In genomic region chr19:1035998-1036621, GRCh38 we compare ENCODE assay signal across 20 cellular contexts. TPM values are rescaled to one million over a fixed set of nuclear protein-coding genes. Genes with fewer than 3 reads are reported as not detected.
DNase-seq lines count a peak whose midpoint lies in the region; ATAC-seq, FAIRE-seq and TF ChIP-seq lines count a peak whose summit lies in the region.
"Had no signal": no experiment of that assay in that cellular context is flagged by ENCODE, and none has a peak within 500 bp of the region (broad histone marks: within the 10 kb centered on the region; RNA-seq: fewer than 3 reads in every experiment).

No MANE protein-coding gene starts in this region.

- no peaks in the 10 kb centered on the region for H3K27me3 ChIP-seq in CD4-positive, alpha-beta T cell (ENCODE audit: control insufficient read depth, insufficient read depth, low read length)
- no peaks in the 10 kb centered on the region for H3K27me3 ChIP-seq in HepG2 (ENCODE audit: control insufficient read depth in 1 of 2, insufficient read depth in 2 of 2, low read length in 2 of 2)
- H3K27me3 ChIP-seq: esophagus squamous epithelium, pancreas had no signal

- H3K9me3 ChIP-seq in CD4-positive, alpha-beta T cell (ENCODE audit: control insufficient read depth, low read length) = no peaks in the 10 kb centered on the region
- H3K9me3 ChIP-seq in HepG2 (ENCODE audit: low read length) = no peaks in the 10 kb centered on the region
- H3K9me3 ChIP-seq: esophagus squamous epithelium, pancreas had no signal

- no TSS peak for BruUV-seq in HepG2 (replicated peaks; lab: Mats Ljungman, UMichigan)

- H3K4me1 Mint-ChIP-seq in CD4-positive, alpha-beta T cell (ENCODE audit: low read depth) = peaks cover 63% of the 10 kb centered on the region
- peaks cover 46% of the 10 kb centered on the region for H3K4me1 Mint-ChIP-seq in T-helper 2 cell treated with Interferon-gamma antibody and Interleukin-4, amounts not matched to agents 5 μg/mL and 100 μg/mL, for 36 hours (ENCODE audit: low read depth)

- ATAC-seq in CD4-positive, alpha-beta T cell (ENCODE audit: poor library complexity) = no peak
- no peak for ATAC-seq in HepG2
- no peak for ATAC-seq in HG03139 (IDR thresholded peaks at IDR 0.05; ENCODE audit: unreplicated experiment)
- ATAC-seq: pancreas had no signal

- H3K9ac ChIP-seq in HepG2 (ENCODE audit: insufficient read depth, low read depth, low read length) = no peak overlapping the region

- H3K36me3 Mint-ChIP-seq in CD4-positive, alpha-beta T cell (ENCODE audit: low read depth) = peaks cover 77% of the 10 kb centered on the region
- H3K36me3 Mint-ChIP-seq in T-helper 2 cell treated with Interferon-gamma antibody and Interleukin-4, amounts not matched to agents 5 μg/mL and 100 μg/mL, for 36 hours (ENCODE audit: low read depth) = peaks cover 60% of the 10 kb centered on the region

- DNase-seq in CD4-positive, alpha-beta T cell = peak in 1 of 10 experiments; percentile 34
- DNase-seq in GM10266 (ENCODE audit: extremely low spot score) = no peak
- no peak for DNase-seq in T-helper 2 cell treated with Interferon-gamma antibody and Interleukin-4, amounts not matched to agents 5 μg/mL and 100 μg/mL, for 36 hours (ENCODE audit: low spot score)
- DNase-seq in HepG2 (ENCODE audit: low spot score) = no peak
- no peak for DNase-seq in NCI-H2081 treated with DMSO at 0.1 percent for 48 hours (lab: John Stamatoyannopoulos, UW)
- no peak for DNase-seq in T-helper 9 cell
- no peak for DNase-seq in frontal cortex (ENCODE audit: low spot score in 2 of 2)
- DNase-seq: activated CD4-positive, alpha-beta T cell treated with anti-CD3 and anti-CD28 coated beads, Interleukin-2, amount 50 U/mL, for 1 hour; activated naive CD4-positive, alpha-beta T cell treated with Interleukin-2 at 50 U/mL for 16 hours; Calu3; central memory CD4-positive, alpha-beta T cell; esophagus squamous epithelium; hypothalamus; NCI-H2171 treated with DMSO at 0.1 percent for 48 hours; SW 1271 had no signal

- POLR2A ChIA-PET in CD4-positive, alpha-beta T cell (lab: Charles Lee) = interaction anchor here (0.8 to 9.0 kb wide), 7 partner anchors 8 to 233 kb away, joined by 3 to 203 read pairs (median 90); partner anchors contain the start of genes ARHGAP45, CIRBP, CNN2 and RNU6-2
- POLR2A ChIA-PET in HepG2 (lab: Yijun Ruan, JAX) = no interaction called here

- H4K20me1 ChIP-seq in HepG2 (ENCODE audit: insufficient read depth, low read length) = no peaks in the 10 kb centered on the region

- H3K4me3 ChIP-seq in HepG2 (replicated peaks in 1 of 3; ENCODE audit: insufficient read depth in 1 of 3, low read depth in 2 of 3, low read length in 3 of 3) = no peak overlapping the region
- H3K4me3 ChIP-seq: esophagus squamous epithelium, pancreas had no signal

- no peaks in the 10 kb centered on the region for H3K27me3 Mint-ChIP-seq in CD4-positive, alpha-beta T cell
- no peaks in the 10 kb centered on the region for H3K27me3 Mint-ChIP-seq in T-helper 2 cell treated with Interferon-gamma antibody and Interleukin-4, amounts not matched to agents 5 μg/mL and 100 μg/mL, for 36 hours (ENCODE audit: low read depth)

- H3K9me3 Mint-ChIP-seq in CD4-positive, alpha-beta T cell = no peaks in the 10 kb centered on the region
- H3K9me3 Mint-ChIP-seq in T-helper 2 cell treated with Interferon-gamma antibody and Interleukin-4, amounts not matched to agents 5 μg/mL and 100 μg/mL, for 36 hours = no peaks in the 10 kb centered on the region

- peak overlapping the region; percentile 50 for H3K4me3 Mint-ChIP-seq in CD4-positive, alpha-beta T cell
- H3K4me3 Mint-ChIP-seq in T-helper 2 cell treated with Interferon-gamma antibody and Interleukin-4, amounts not matched to agents 5 μg/mL and 100 μg/mL, for 36 hours = no peak overlapping the region

- TF ChIP-seq CTCF in CD4-positive, alpha-beta T cell (IDR thresholded peaks at IDR 0.05) = no peak
- TF ChIP-seq CTCF in GM10266 (IDR thresholded peaks at IDR 0.05; ENCODE audit: control insufficient read depth, insufficient read depth, low read depth, missing control alignments) (peak; percentile 2), HepG2 (CRISPR knock-in tag; IDR thresholded peaks at IDR 0.05) (peak; percentile 48)

- H3K36me3 ChIP-seq in HepG2 (replicated peaks in 1 of 2; ENCODE audit: control insufficient read depth in 1 of 2, insufficient read depth in 2 of 2, low read length in 2 of 2) = peaks cover 10 to 34% of the 10 kb centered on the region in 2 experiments

- H3K4me2 ChIP-seq in HepG2 (ENCODE audit: low read depth, low read length) = no peak overlapping the region

- peak overlapping the region; percentile 92 for H3K27ac Mint-ChIP-seq in CD4-positive, alpha-beta T cell
- H3K27ac Mint-ChIP-seq in T-helper 2 cell treated with Interferon-gamma antibody and Interleukin-4, amounts not matched to agents 5 μg/mL and 100 μg/mL, for 36 hours = peak overlapping the region; percentile 78

- WGBS in HepG2 (ENCODE audit: low lambda C conversion rate) = 93% methylated on average over 21 of the region's 29 CpGs

- H3K27ac ChIP-seq in CD4-positive, alpha-beta T cell (ENCODE audit: low read depth, low read length) = peak overlapping the region; percentile 21
- H3K27ac ChIP-seq in HepG2 (ENCODE audit: extremely low read length, insufficient read depth, low read length) = no peak overlapping the region
- H3K27ac ChIP-seq: pancreas had no signal

- TF ChIP-seq EP300 in HepG2 (IDR thresholded peaks at IDR 0.05; ENCODE audit: low read depth in 2 of 2, low read length in 2 of 2) (no peak), HepG2 (CRISPR knock-in tag; IDR thresholded peaks at IDR 0.05; ENCODE audit: borderline replicate concordance) (no peak)

- no peaks in the 10 kb centered on the region for H3K79me2 ChIP-seq in HepG2 (ENCODE audit: insufficient read depth, low read length)

- CTCF ChIA-PET in CD4-positive, alpha-beta T cell (lab: Charles Lee) = interaction anchor here (1.0 kb wide), 1 partner anchor 15 kb away, joined by 5 read pairs; the partner anchor contains the start of gene RNU6-2
- CTCF ChIA-PET in HepG2 (lab: Yijun Ruan, JAX; ENCODE audit: low intra/inter-chr PET ratio, low total read pairs) = no interaction called here

- no peak overlapping the region for H2AFZ ChIP-seq in HepG2 (ENCODE audit: low read length)

- peak in 1 of 2 experiments; percentile 29; a peak in 1 of 4 replicates for TF ChIP-seq POLR2A in HepG2 (IDR thresholded peaks at IDR 0.05; ENCODE audit: insufficient read depth in 1 of 2, low read depth in 2 of 2, low read length in 2 of 2)

- intact Hi-C loops in CD4-positive, alpha-beta T cell (cut with DNase I, micrococcal nuclease) = no loop called here
- intact Hi-C loops in HepG2 (cut with micrococcal nuclease; ENCODE audit: unreplicated experiment) = no loop called here

- no peak for TF ChIP-seq RAD21 in HepG2 (CRISPR knock-in tag; IDR thresholded peaks at IDR 0.05)

- in situ Hi-C loops in HepG2 (cut with HindIII; ENCODE audit: extremely low pct_ligation_motif_present, low pct_unique_long_range_greater_than_20kb) = no loop called here

- peaks cover 17% of the 10 kb centered on the region for H3K4me1 ChIP-seq in HepG2 (ENCODE audit: insufficient read depth, low read length)

- FAIRE-seq in HepG2 (lab: Jason Lieb, UNC) = no peak
- FAIRE-seq in frontal cortex (lab: Jason Lieb, UNC) = no peak
- FAIRE-seq: pancreas had no signal

RNA-seq across cellular contexts. Expression of gene ABCA7, which starts 3.8 kb away (rescaled TPM):
- total RNA-seq in CD4-positive, alpha-beta T cell = 100 to 1,000 TPM; 114 to 118 TPM
- total RNA-seq in HepG2 (2016; rRNA removed; fragmentation: Illumina TruSeq; extraction: Trizol) = 1.3 and 4.4 TPM in 2 replicates
- 3.4 and 3.5 TPM in 2 replicates for total RNA-seq in HepG2 (2016; cell fraction: cytosol; rRNA removed; fragmentation: Illumina TruSeq; extraction: Trizol; ENCODE audit: low read depth)
- 2.5 and 6.4 TPM in 2 replicates for total RNA-seq in HepG2 (2016; cell fraction: insoluble cytoplasmic fraction; rRNA removed; fragmentation: Illumina TruSeq; extraction: Trizol)
- total RNA-seq in HepG2 (2016; cell fraction: membrane; rRNA removed; fragmentation: Illumina TruSeq; extraction: Trizol) = 1.7 and 2.0 TPM in 2 replicates
- total RNA-seq in HepG2 (2016; cell fraction: nucleus; rRNA removed; fragmentation: Illumina TruSeq; extraction: Trizol) = 7.8 and 9.7 TPM in 2 replicates
- polyA plus RNA-seq in HepG2 (2011; rRNA removed) = 32.4 and 41.2 TPM in 2 replicates
- 27.7 and 35.9 TPM in 2 replicates for polyA plus RNA-seq in HepG2 (2011; cell fraction: cytosol; rRNA removed)
- 316 and 410 TPM in 2 replicates for polyA plus RNA-seq in HepG2 (2011; cell fraction: nucleus; rRNA removed)
- 29.1 and 29.7 TPM in 2 replicates for polyA plus RNA-seq in HepG2 (2012)
- polyA plus RNA-seq in HepG2 (2016; cell fraction: cytosol; fragmentation: Illumina TruSeq; extraction: Trizol; ENCODE audit: low read depth) = 0.23 and 0.72 TPM in 2 replicates
- polyA plus RNA-seq in HepG2 (2016; cell fraction: insoluble cytoplasmic fraction; fragmentation: Illumina TruSeq; extraction: Trizol; ENCODE audit: low read depth) = 1.6 and 2.2 TPM in 2 replicates
- polyA plus RNA-seq in HepG2 (2016; cell fraction: membrane; fragmentation: Illumina TruSeq; extraction: Trizol; ENCODE audit: low read depth) = 0.54 and 0.71 TPM in 2 replicates
- polyA plus RNA-seq in HepG2 (2016; cell fraction: nucleus; fragmentation: Illumina TruSeq; extraction: Trizol; ENCODE audit: insufficient read depth, low read depth) = 25.9 and 28.7 TPM in 2 replicates
- 20.1 and 68.5 TPM in 2 replicates for polyA minus RNA-seq in HepG2 (2011; rRNA and poly(A)+ RNA removed; ENCODE audit: low replicate concordance)
- 20.8 and 23.1 TPM in 2 replicates for polyA minus RNA-seq in HepG2 (2011; cell fraction: cytosol; rRNA and poly(A)+ RNA removed)
- polyA minus RNA-seq in HepG2 (2011; cell fraction: nucleus; rRNA and poly(A)+ RNA removed) = 41.6 and 44.5 TPM in 2 replicates
- 2.0 TPM for total RNA-seq in frontal cortex

RNA-seq across cellular contexts. Expression of gene CNN2, which starts 9.7 kb away (rescaled TPM):
- 100 to 1,000 TPM; 307 to 318 TPM for total RNA-seq in CD4-positive, alpha-beta T cell
- 70.0 and 84.5 TPM in 2 replicates for total RNA-seq in HepG2 (2016; rRNA removed; fragmentation: Illumina TruSeq; extraction: Trizol)
- total RNA-seq in HepG2 (2016; cell fraction: cytosol; rRNA removed; fragmentation: Illumina TruSeq; extraction: Trizol; ENCODE audit: low read depth) = 29.8 and 31.9 TPM in 2 replicates
- total RNA-seq in HepG2 (2016; cell fraction: insoluble cytoplasmic fraction; rRNA removed; fragmentation: Illumina TruSeq; extraction: Trizol) = 66.1 and 74.6 TPM in 2 replicates
- 70.9 and 77.3 TPM in 2 replicates for total RNA-seq in HepG2 (2016; cell fraction: membrane; rRNA removed; fragmentation: Illumina TruSeq; extraction: Trizol)
- total RNA-seq in HepG2 (2016; cell fraction: nucleus; rRNA removed; fragmentation: Illumina TruSeq; extraction: Trizol) = 37.1 and 39.3 TPM in 2 replicates
- polyA plus RNA-seq in HepG2 (2011; rRNA removed) = 58.1 and 63.6 TPM in 2 replicates
- polyA plus RNA-seq in HepG2 (2011; cell fraction: cytosol; rRNA removed) = 71.9 and 76.4 TPM in 2 replicates
- 59.2 and 73.6 TPM in 2 replicates for polyA plus RNA-seq in HepG2 (2011; cell fraction: nucleus; rRNA removed)
- polyA plus RNA-seq in HepG2 (2012) = 37.6 and 46.6 TPM in 2 replicates
- 36.8 and 41.0 TPM in 2 replicates for polyA plus RNA-seq in HepG2 (2016; cell fraction: cytosol; fragmentation: Illumina TruSeq; extraction: Trizol; ENCODE audit: low read depth)
- 82.0 and 114 TPM in 2 replicates for polyA plus RNA-seq in HepG2 (2016; cell fraction: insoluble cytoplasmic fraction; fragmentation: Illumina TruSeq; extraction: Trizol; ENCODE audit: low read depth)
- polyA plus RNA-seq in HepG2 (2016; cell fraction: membrane; fragmentation: Illumina TruSeq; extraction: Trizol; ENCODE audit: low read depth) = 75.2 and 79.7 TPM in 2 replicates
- 90.2 and 93.1 TPM in 2 replicates for polyA plus RNA-seq in HepG2 (2016; cell fraction: nucleus; fragmentation: Illumina TruSeq; extraction: Trizol; ENCODE audit: insufficient read depth, low read depth)
- 84.2 and 138 TPM in 2 replicates for polyA minus RNA-seq in HepG2 (2011; rRNA and poly(A)+ RNA removed; ENCODE audit: low replicate concordance)
- 122 and 138 TPM in 2 replicates for polyA minus RNA-seq in HepG2 (2011; cell fraction: cytosol; rRNA and poly(A)+ RNA removed)
- polyA minus RNA-seq in HepG2 (2011; cell fraction: nucleus; rRNA and poly(A)+ RNA removed) = 21.5 and 28.6 TPM in 2 replicates
- 8.2 TPM for total RNA-seq in frontal cortex

RNA-seq across cellular contexts. Expression of gene RNU6-2, which starts 14.8 kb away (rescaled TPM):
- not detected for total RNA-seq in CD4-positive, alpha-beta T cell
- total RNA-seq in HepG2 (2016; rRNA removed; fragmentation: Illumina TruSeq; extraction: Trizol) (under 0.01 TPM in 1 of 2 replicates, not detected in the other), frontal cortex (not detected)
- under 0.01 TPM in 2 replicates for total RNA-seq in HepG2 (2016; cell fraction: cytosol; rRNA removed; fragmentation: Illumina TruSeq; extraction: Trizol; ENCODE audit: low read depth)
- total RNA-seq in HepG2 (2016; cell fraction: insoluble cytoplasmic fraction; rRNA removed; fragmentation: Illumina TruSeq; extraction: Trizol) = under 0.01 TPM in 1 of 2 replicates, not detected in the other
- under 0.01 TPM in 1 of 2 replicates, not detected in the other for total RNA-seq in HepG2 (2016; cell fraction: membrane; rRNA removed; fragmentation: Illumina TruSeq; extraction: Trizol)
- not detected in 2 replicates for total RNA-seq in HepG2 (2016; cell fraction: nucleus; rRNA removed; fragmentation: Illumina TruSeq; extraction: Trizol)
- polyA plus RNA-seq in HepG2 (2011; rRNA removed) = not detected in 2 replicates
- polyA plus RNA-seq in HepG2 (2011; cell fraction: cytosol; rRNA removed) = not detected in 2 replicates
- not detected in 2 replicates for polyA plus RNA-seq in HepG2 (2011; cell fraction: nucleus; rRNA removed)
- not detected in 2 replicates for polyA plus RNA-seq in HepG2 (2012)
- polyA plus RNA-seq in HepG2 (2016; cell fraction: cytosol; fragmentation: Illumina TruSeq; extraction: Trizol; ENCODE audit: low read depth) = not detected in 2 replicates
- not detected in 2 replicates for polyA plus RNA-seq in HepG2 (2016; cell fraction: insoluble cytoplasmic fraction; fragmentation: Illumina TruSeq; extraction: Trizol; ENCODE audit: low read depth)
- not detected in 2 replicates for polyA plus RNA-seq in HepG2 (2016; cell fraction: membrane; fragmentation: Illumina TruSeq; extraction: Trizol; ENCODE audit: low read depth)
- polyA plus RNA-seq in HepG2 (2016; cell fraction: nucleus; fragmentation: Illumina TruSeq; extraction: Trizol; ENCODE audit: insufficient read depth, low read depth) = not detected in 2 replicates
- polyA minus RNA-seq in HepG2 (2011; rRNA and poly(A)+ RNA removed; ENCODE audit: low replicate concordance) = under 0.01 TPM in 1 of 2 replicates, not detected in the other
- polyA minus RNA-seq in HepG2 (2011; cell fraction: cytosol; rRNA and poly(A)+ RNA removed) = under 0.01 TPM in 1 of 2 replicates, not detected in the other
- polyA minus RNA-seq in HepG2 (2011; cell fraction: nucleus; rRNA and poly(A)+ RNA removed) = not detected in 2 replicates
- total RNA-seq: Calu3, esophagus squamous epithelium, liver, M059J, pancreas had no signal
- polyA plus RNA-seq: liver, pancreas, thymus had no signal

RNA-seq across cellular contexts. Expression of gene TMEM259, which starts 15.2 kb away (rescaled TPM):
- total RNA-seq in CD4-positive, alpha-beta T cell = 100 to 1,000 TPM; 388 to 390 TPM
- total RNA-seq in HepG2 (2016; rRNA removed; fragmentation: Illumina TruSeq; extraction: Trizol) (20.5 and 64.7 TPM in 2 replicates), frontal cortex (29.3 TPM)
- total RNA-seq in HepG2 (2016; cell fraction: cytosol; rRNA removed; fragmentation: Illumina TruSeq; extraction: Trizol; ENCODE audit: low read depth) = 30.1 and 37.5 TPM in 2 replicates
- 17.1 and 68.9 TPM in 2 replicates for total RNA-seq in HepG2 (2016; cell fraction: insoluble cytoplasmic fraction; rRNA removed; fragmentation: Illumina TruSeq; extraction: Trizol)
- 50.5 and 59.4 TPM in 2 replicates for total RNA-seq in HepG2 (2016; cell fraction: membrane; rRNA removed; fragmentation: Illumina TruSeq; extraction: Trizol)
- total RNA-seq in HepG2 (2016; cell fraction: nucleus; rRNA removed; fragmentation: Illumina TruSeq; extraction: Trizol) = 58.0 and 76.3 TPM in 2 replicates
- 164 and 232 TPM in 2 replicates for polyA plus RNA-seq in HepG2 (2011; rRNA removed)
- polyA plus RNA-seq in HepG2 (2011; cell fraction: cytosol; rRNA removed) = 108 and 161 TPM in 2 replicates
- polyA plus RNA-seq in HepG2 (2011; cell fraction: nucleus; rRNA removed) = 1,157 and 1,454 TPM in 2 replicates
- polyA plus RNA-seq in HepG2 (2012) = 55.1 and 79.6 TPM in 2 replicates
- polyA plus RNA-seq in HepG2 (2016; cell fraction: cytosol; fragmentation: Illumina TruSeq; extraction: Trizol; ENCODE audit: low read depth) = 28.3 and 31.6 TPM in 2 replicates
- polyA plus RNA-seq in HepG2 (2016; cell fraction: insoluble cytoplasmic fraction; fragmentation: Illumina TruSeq; extraction: Trizol; ENCODE audit: low read depth) = 28.7 and 28.8 TPM in 2 replicates
- polyA plus RNA-seq in HepG2 (2016; cell fraction: membrane; fragmentation: Illumina TruSeq; extraction: Trizol; ENCODE audit: low read depth) = 47.1 and 48.7 TPM in 2 replicates
- 234 and 238 TPM in 2 replicates for polyA plus RNA-seq in HepG2 (2016; cell fraction: nucleus; fragmentation: Illumina TruSeq; extraction: Trizol; ENCODE audit: insufficient read depth, low read depth)
- polyA minus RNA-seq in HepG2 (2011; rRNA and poly(A)+ RNA removed; ENCODE audit: low replicate concordance) = 129 and 199 TPM in 2 replicates
- 47.6 and 51.1 TPM in 2 replicates for polyA minus RNA-seq in HepG2 (2011; cell fraction: cytosol; rRNA and poly(A)+ RNA removed)
- 58.8 and 65.8 TPM in 2 replicates for polyA minus RNA-seq in HepG2 (2011; cell fraction: nucleus; rRNA and poly(A)+ RNA removed)

RNA-seq across cellular contexts. Expression of gene ARHGAP45, which starts 30.9 kb away (rescaled TPM):
- total RNA-seq in CD4-positive, alpha-beta T cell = 100 to 1,000 TPM; 861 to 878 TPM
- total RNA-seq in HepG2 (2016; rRNA removed; fragmentation: Illumina TruSeq; extraction: Trizol) = 0.48 and 0.84 TPM in 2 replicates
- total RNA-seq in HepG2 (2016; cell fraction: cytosol; rRNA removed; fragmentation: Illumina TruSeq; extraction: Trizol; ENCODE audit: low read depth) = 0.35 and 0.51 TPM in 2 replicates
- total RNA-seq in HepG2 (2016; cell fraction: insoluble cytoplasmic fraction; rRNA removed; fragmentation: Illumina TruSeq; extraction: Trizol) = 0.16 and 0.50 TPM in 2 replicates
- 0.38 and 0.40 TPM in 2 replicates for total RNA-seq in HepG2 (2016; cell fraction: membrane; rRNA removed; fragmentation: Illumina TruSeq; extraction: Trizol)
- 0.28 and 0.63 TPM in 2 replicates for total RNA-seq in HepG2 (2016; cell fraction: nucleus; rRNA removed; fragmentation: Illumina TruSeq; extraction: Trizol)
- polyA plus RNA-seq in HepG2 (2011; rRNA removed) = 32.0 and 40.3 TPM in 2 replicates
- 17.7 and 31.9 TPM in 2 replicates for polyA plus RNA-seq in HepG2 (2011; cell fraction: cytosol; rRNA removed)
- 222 and 325 TPM in 2 replicates for polyA plus RNA-seq in HepG2 (2011; cell fraction: nucleus; rRNA removed)
- 21.8 and 23.4 TPM in 2 replicates for polyA plus RNA-seq in HepG2 (2012)
- not detected in 2 replicates for polyA plus RNA-seq in HepG2 (2016; cell fraction: cytosol; fragmentation: Illumina TruSeq; extraction: Trizol; ENCODE audit: low read depth)
- polyA plus RNA-seq in HepG2 (2016; cell fraction: insoluble cytoplasmic fraction; fragmentation: Illumina TruSeq; extraction: Trizol; ENCODE audit: low read depth) = 0.41 and 0.69 TPM in 2 replicates
- not detected in 2 replicates for polyA plus RNA-seq in HepG2 (2016; cell fraction: membrane; fragmentation: Illumina TruSeq; extraction: Trizol; ENCODE audit: low read depth)
- 1.5 TPM in 2 replicates for polyA plus RNA-seq in HepG2 (2016; cell fraction: nucleus; fragmentation: Illumina TruSeq; extraction: Trizol; ENCODE audit: insufficient read depth, low read depth)
- 18.3 and 37.9 TPM in 2 replicates for polyA minus RNA-seq in HepG2 (2011; rRNA and poly(A)+ RNA removed; ENCODE audit: low replicate concordance)
- 19.3 and 20.1 TPM in 2 replicates for polyA minus RNA-seq in HepG2 (2011; cell fraction: cytosol; rRNA and poly(A)+ RNA removed)
- polyA minus RNA-seq in HepG2 (2011; cell fraction: nucleus; rRNA and poly(A)+ RNA removed) = 25.0 and 29.0 TPM in 2 replicates
- total RNA-seq in frontal cortex = 1.2 TPM

Comparison
In these comparisons a context has a peak if more than half of its experiments do, and no peak if none do; other contexts are left out.
1. RNA of gene ABCA7, which starts 3.8 kb away (total RNA-seq): 114 to 118 TPM in CD4-positive, alpha-beta T cell; 1.3 to 9.7 TPM in HepG2 and 2.0 TPM in frontal cortex (single experiment); every median in the first group is over 10 times any median in the second.